In genomic region chr21:42340187-42340586, GRCh38 we compare ENCODE assay signal across 21 cellular contexts. TPM values are rescaled to one million over a fixed set of nuclear protein-coding genes. Genes with fewer than 3 reads are reported as not detected.
DNase-seq lines count a peak whose midpoint lies in the region; TF ChIP-seq lines count a peak whose summit lies in the region.
"Had no signal": no experiment of that assay in that cellular context is flagged by ENCODE, and none has a peak within 500 bp of the region (broad histone marks: within the 10 kb centered on the region; RNA-seq: fewer than 3 reads in every experiment).

No MANE protein-coding gene starts in this region.

- H4K91ac ChIP-seq in neuronal stem cell (ENCODE audit: low read depth, low read length, poor library complexity), result no peak overlapping the region

- H2AK5ac ChIP-seq in neuronal stem cell (ENCODE audit: low read depth, low read length), result peak overlapping the region; percentile 32

- TF ChIP-seq POLR2A in testis (IDR thresholded peaks at IDR 0.05), result no peak

- peak; percentile 43 for DNase-seq in NCI-H2171 treated with DMSO at 0.1 percent for 48 hours (lab: John Stamatoyannopoulos, UW)
- DNase-seq in NCI-H2171 (lab: John Stamatoyannopoulos, UW), result no peak
- DNase-seq in activated CD8-positive, alpha-beta memory T cell treated with anti-CD3 and anti-CD28 coated beads, Interleukin-2, amount 50 U/mL, for 48 hours, result peak; percentile 40
- DNase-seq in neuronal stem cell (ENCODE audit: low spot score), result no peak
- peak; percentile 10 for DNase-seq in testis
- no peak for DNase-seq in NCI-H146 (lab: John Stamatoyannopoulos, UW)
- DNase-seq in GDM1 (lab: John Stamatoyannopoulos, UW), result no peak
- no peak for DNase-seq in HUDEP-2 (lab: John Stamatoyannopoulos, UW; ENCODE audit: unreplicated experiment in 76 of 76)
- DNase-seq: NCI-H1105, NCI-H1694, NCI-H2081 treated with DMSO at 0.1 percent for 48 hours, NCI-H226, NCI-H524, PC-9, SJCRH30 had no signal

- H3K27ac ChIP-seq in neuronal stem cell (replicated peaks; ENCODE audit: low read length), result no peak overlapping the region
- H3K27ac ChIP-seq in testis, result no peak overlapping the region
- H3K27ac ChIP-seq: PC-9, SJCRH30 had no signal

- H3K36me3 ChIP-seq in neuronal stem cell (replicated peaks in 1 of 2; ENCODE audit: control insufficient read depth in 2 of 2, insufficient read depth in 2 of 2, low read length in 2 of 2), result no peaks in the 10 kb centered on the region
- no peaks in the 10 kb centered on the region for H3K36me3 ChIP-seq in testis (ENCODE audit: low read depth, missing control alignments)
- H3K36me3 ChIP-seq: SJCRH30 had no signal

- H3K4me1 ChIP-seq in neuronal stem cell (ENCODE audit: control insufficient read depth in 2 of 2, insufficient read depth in 1 of 2, low read depth in 1 of 2, low read length in 2 of 2), result peaks cover 0 to 7% of the 10 kb centered on the region in 2 donors
- H3K4me1 ChIP-seq in testis, result no peaks in the 10 kb centered on the region
- H3K4me1 ChIP-seq: Caco-2 had no signal

- no peak overlapping the region for H3K9ac ChIP-seq in neuronal stem cell (ENCODE audit: low read depth, low read length, poor library complexity)

- H2BK120ac ChIP-seq in neuronal stem cell (ENCODE audit: low read depth, low read length), result no peak overlapping the region

- H3K4me3 ChIP-seq in neuronal stem cell (ENCODE audit: low read length in 2 of 2) (no peak overlapping the region), testis (no peak overlapping the region)
- H3K4me3 ChIP-seq: K562, PC-9, SJCRH30 had no signal

- no peak overlapping the region for H3K23ac ChIP-seq in neuronal stem cell (ENCODE audit: low read depth, low read length, poor library complexity)

- H3K9me3 ChIP-seq in neuronal stem cell (replicated peaks in 1 of 2; ENCODE audit: control insufficient read depth in 2 of 2, insufficient read depth in 1 of 2, low read depth in 1 of 2, low read length in 2 of 2) (no peaks in the 10 kb centered on the region), testis (no peaks in the 10 kb centered on the region)
- H3K9me3 ChIP-seq: Caco-2, SJCRH30 had no signal

- H3K79me1 ChIP-seq in neuronal stem cell (ENCODE audit: low read depth, low read length), result no peaks in the 10 kb centered on the region

- intact Hi-C loops in testis (cut with DNase I; ENCODE audit: low total_unique reads), result no loop called here

- TF ChIP-seq CTCF in testis (IDR thresholded peaks at IDR 0.05), result no peak

- H2BK12ac ChIP-seq in neuronal stem cell (ENCODE audit: low read length), result no peak overlapping the region

- no CpG with 5 or more reads among the region's 7 CpGs for WGBS in neuronal stem cell (ENCODE audit: extremely low coverage in 2 of 2, insufficient read length in 2 of 2, insufficient replicate concordance in 1 of 2), 2 donors
- WGBS in testis, 2 donors, result 68 to 74% methylated on average over 4 to 7 of the region's 7 CpGs

- H3K18ac ChIP-seq in neuronal stem cell (ENCODE audit: low read length), result peak overlapping the region; percentile 49

- no peak overlapping the region for H3K4me2 ChIP-seq in neuronal stem cell (ENCODE audit: insufficient read depth, low read length, poor library complexity, severe bottlenecking)
- H3K4me2 ChIP-seq: PC-9 had no signal

- H3K27me3 ChIP-seq in neuronal stem cell (ENCODE audit: control insufficient read depth in 3 of 3, insufficient read depth in 3 of 3, low read depth in 1 of 3, low read length in 3 of 3) (no peaks in the 10 kb centered on the region), testis (no peaks in the 10 kb centered on the region)
- H3K27me3 ChIP-seq: SJCRH30 had no signal

- no peak overlapping the region for H2AFZ ChIP-seq in neuronal stem cell (ENCODE audit: low read length)
- H2AFZ ChIP-seq: PC-9 had no signal

- H2BK5ac ChIP-seq in neuronal stem cell (ENCODE audit: low read length), result no peak overlapping the region

- no peak overlapping the region for H3K14ac ChIP-seq in neuronal stem cell (ENCODE audit: low read length)

- no peak overlapping the region for H4K8ac ChIP-seq in neuronal stem cell (ENCODE audit: low read depth, low read length)

- H3K4ac ChIP-seq in neuronal stem cell (ENCODE audit: low read length), result no peak overlapping the region

- no peak overlapping the region for H2BK15ac ChIP-seq in neuronal stem cell (ENCODE audit: low read length)

RNA-seq across cellular contexts. Expression of gene TFF2, which starts 10.6 kb away (rescaled TPM):
- polyA plus RNA-seq in neuronal stem cell (2013, experiment 1 of 2), result not detected
- polyA plus RNA-seq in neuronal stem cell (2013, experiment 2 of 2), result not detected
- not detected for total RNA-seq in testis
- polyA plus RNA-seq in testis (ENCODE audit: insufficient read depth, low read depth, low replicate concordance), result not detected
- total RNA-seq: A172; CD4-positive, alpha-beta T cell; H1; K562; SJCRH30 had no signal
- polyA plus RNA-seq: BJ, H1, K562 had no signal

RNA-seq across cellular contexts. Expression of gene TFF3, which starts 25.0 kb away (rescaled TPM):
- not detected for polyA plus RNA-seq in neuronal stem cell (2013, experiment 1 of 2)
- 0.15 TPM for polyA plus RNA-seq in neuronal stem cell (2013, experiment 2 of 2)
- 10 to 100 TPM in 1 of 2 donors, 1 to 10 TPM in 1; 3.9 to 12.9 TPM for total RNA-seq in testis
- polyA plus RNA-seq in testis (ENCODE audit: insufficient read depth, low read depth, low replicate concordance), result 11.5 TPM
- total RNA-seq: A172; CD4-positive, alpha-beta T cell; PC-9 had no signal
- polyA plus RNA-seq: BJ, K562 had no signal

RNA-seq across cellular contexts. Expression of gene TFF1, which starts 26.1 kb away (rescaled TPM):
- not detected for polyA plus RNA-seq in neuronal stem cell (2013, experiment 1 of 2)
- polyA plus RNA-seq in neuronal stem cell (2013, experiment 2 of 2), result not detected
- not detected for total RNA-seq in testis
- polyA plus RNA-seq in testis (ENCODE audit: insufficient read depth, low read depth, low replicate concordance), result not detected
- total RNA-seq: A172; CD4-positive, alpha-beta T cell; H1; SJCRH30 had no signal
- polyA plus RNA-seq: BJ, H1, K562 had no signal

RNA-seq across cellular contexts. Expression of gene TMPRSS3, which starts 55.7 kb away (rescaled TPM):
- polyA plus RNA-seq in neuronal stem cell (2013, experiment 1 of 2), result not detected
- polyA plus RNA-seq in neuronal stem cell (2013, experiment 2 of 2), result not detected
- under 1 TPM in 1 of 2 donors, not detected in 1; 0.56 TPM for total RNA-seq in testis
- polyA plus RNA-seq in testis (ENCODE audit: insufficient read depth, low read depth, low replicate concordance), result 0.40 TPM
- total RNA-seq: Caco-2, H1, K562, SJCRH30 had no signal
- polyA plus RNA-seq: BJ had no signal

Comparison
In these comparisons a context has a peak if more than half of its experiments do, and no peak if none do; other contexts are left out.
1. DNase-seq: peak in NCI-H2171 treated with DMSO at 0.1 percent for 48 hours (single experiment), activated CD8-positive, alpha-beta memory T cell treated with anti-CD3 and anti-CD28 coated beads, Interleukin-2, amount 50 U/mL, for 48 hours (single experiment) and testis (single experiment); none in NCI-H2171 (single experiment), neuronal stem cell (single experiment), NCI-H146 (single experiment), GDM1 (single experiment) and HUDEP-2 (0 of 76).